ENCODE assay signal across 1 cellular context in genomic region chr5:126972062-126972895, GRCh38.
TF ChIP-seq lines count a peak whose summit lies in the region.

No MANE protein-coding gene starts in this region.

TF ChIP-seq in K562, 482 proteins besides CTCF, POLR2A, EP300 and RAD21 (continued from another document and continues in another):
- TF ChIP-seq SOX6 (IDR thresholded peaks at IDR 0.05) (peak; percentile 83), CBFA2T3 (IDR thresholded peaks at IDR 0.05) (peak; percentile 56; the same call in 1 of the 2 replicates), ZSCAN32 (CRISPR knock-in tag; IDR thresholded peaks at IDR 0.05) (peak; percentile 59; the same call in 1 of the 2 replicates), NCOA1 (IDR thresholded peaks at IDR 0.05; ENCODE audit: low read depth) (peak; percentile 87), SIRT6 (IDR thresholded peaks at IDR 0.05; ENCODE audit: low read depth, low read length) (no peak), CLOCK (CRISPR knock-in tag; IDR thresholded peaks at IDR 0.05; ENCODE audit: borderline replicate concordance) (no peak), FOSL1 (tag; conservative IDR thresholded peaks at IDR 0.05) (peak; percentile 29), RBFOX2 (IDR thresholded peaks at IDR 0.05; ENCODE audit: low read depth, low read length) (0 out of 2 replicates have a peak, but pooled peaks have one; percentile 37), CTBP1 (IDR thresholded peaks at IDR 0.05; ENCODE audit: borderline replicate concordance) (peak; percentile 88; the same call in 1 of the 2 replicates), PTTG1 (tag; IDR thresholded peaks at IDR 0.05; ENCODE audit: low read depth) (peak; percentile 47; the same call in 1 of the 2 replicates), MTA1 (IDR thresholded peaks at IDR 0.05; ENCODE audit: borderline replicate concordance) (peak; percentile 86), ETV1 (tag; conservative IDR thresholded peaks at IDR 0.05; ENCODE audit: low read depth) (peak; percentile 88), KLF16 (IDR thresholded peaks at IDR 0.05) (peak; percentile 37; the same call in 1 of the 2 replicates), SMARCC2 (IDR thresholded peaks at IDR 0.05; ENCODE audit: low read depth) (peak; percentile 36; the same call in 1 of the 2 replicates), GATA2 (CRISPR knock-in tag; IDR thresholded peaks at IDR 0.05) (peak; percentile 80), CBFA2T2 (conservative IDR thresholded peaks at IDR 0.05) (peak; percentile 26; the same call in 1 of the 2 replicates), BACH1 (tag; IDR thresholded peaks at IDR 0.05) (peak; percentile 35), ETV6 (IDR thresholded peaks at IDR 0.05; ENCODE audit: borderline replicate concordance in 1 of 2, low read depth in 2 of 2, low read length in 1 of 2) (0 out of 4 replicates have a peak, but pooled peaks of 1 of the 2 experiments have one; percentile 22), ETV6 (CRISPR knock-in tag; IDR thresholded peaks at IDR 0.05; ENCODE audit: borderline replicate concordance) (no peak), PKNOX1 (IDR thresholded peaks at IDR 0.05) (peak; percentile 64), ELK3 (CRISPR knock-in tag; IDR thresholded peaks at IDR 0.05) (no peak), NR2C1 (IDR thresholded peaks at IDR 0.05) (peak; percentile 59; the same call in 1 of the 2 replicates), NR2C1 (tag; IDR thresholded peaks at IDR 0.05) (peak; percentile 80), ASH1L (IDR thresholded peaks at IDR 0.05; ENCODE audit: borderline replicate concordance, low read depth, partially characterized antibody) (no peak), THRA (IDR thresholded peaks at IDR 0.05) (peak; percentile 88), MAZ (CRISPR knock-in tag; conservative IDR thresholded peaks at IDR 0.05 in 1 of 2, IDR thresholded peaks at IDR 0.05 in 1 of 2) (peak; percentile 27 to 30; a peak in 1 of 4 replicates), HDAC1 (IDR thresholded peaks at IDR 0.05) (peak in 1 of 2 experiments; percentile 66; a peak in 1 of 4 replicates), ARID3A (IDR thresholded peaks at IDR 0.05; ENCODE audit: borderline replicate concordance, low read depth, low read length) (peak; percentile 87; the same call in 1 of the 2 replicates), ZNF583 (CRISPR knock-in tag; IDR thresholded peaks at IDR 0.05) (peak; percentile 90), ZNF395 (CRISPR knock-in tag; IDR thresholded peaks at IDR 0.05) (peak; percentile 85), FOXK2 (conservative IDR thresholded peaks at IDR 0.05 in 1 of 2, IDR thresholded peaks at IDR 0.05 in 1 of 2; ENCODE audit: low read depth in 2 of 2) (peak in 1 of 2 experiments; percentile 52; a peak in 1 of 4 replicates), LEF1 (IDR thresholded peaks at IDR 0.05) (peak; percentile 95), MGA (IDR thresholded peaks at IDR 0.05) (peak; percentile 94), SMAD3 (CRISPR knock-in tag; conservative IDR thresholded peaks at IDR 0.05) (peak; percentile 73), HOXB6 (CRISPR knock-in tag; IDR thresholded peaks at IDR 0.05; ENCODE audit: borderline replicate concordance) (0 out of 2 replicates have a peak, but pooled peaks have one; percentile 67), TEAD1 (CRISPR knock-in tag; IDR thresholded peaks at IDR 0.05) (peak in 1 of 2 experiments; percentile 78; a peak in 2 of 4 replicates), NR3C1 (CRISPR knock-in tag; IDR thresholded peaks at IDR 0.05) (no peak), SLC30A9 (CRISPR knock-in tag; IDR thresholded peaks at IDR 0.05) (no peak), KLF6 (CRISPR knock-in tag; IDR thresholded peaks at IDR 0.05; ENCODE audit: borderline replicate concordance) (0 out of 2 replicates have a peak, but pooled peaks have one; percentile 23), HDGF (IDR thresholded peaks at IDR 0.05) (0 out of 2 replicates have a peak, but pooled peaks have one; percentile 14)
